ENCODE assay signal across 13 cellular contexts in genomic region chr7:92184294-92184693, GRCh38. TPM values are rescaled to one million over a fixed set of nuclear protein-coding genes. Genes with fewer than 3 reads are reported as not detected.
"Had no signal": no experiment of that assay in that cellular context is flagged by ENCODE, and none has a peak within 500 bp of the region (broad histone marks: within the 10 kb centered on the region; RNA-seq: fewer than 3 reads in every experiment).

No MANE protein-coding gene starts in this region.

RNA-seq across cellular contexts. Expression of gene LRRD1, which starts 5.4 kb away (rescaled TPM):
- total RNA-seq: activated naive CD4-positive, alpha-beta T cell treated with anti-CD3 and anti-CD28 coated beads for 36 hours; activated naive CD4-positive, alpha-beta T cell treated with anti-CD3 and anti-CD28 coated beads, Interleukin-2, amount 50 U/mL, for 72 hours; activated naive CD8-positive, alpha-beta T cell treated with anti-CD3 and anti-CD28 coated beads for 36 hours; activated naive CD8-positive, alpha-beta T cell treated with anti-CD3 and anti-CD28 coated beads, Interleukin-2, amount 10 ng/mL, durations not matched to agents 7 days and 5 days; activated T-cell treated with anti-CD3 and anti-CD28 coated beads, Interleukin-2, amount 50 U/mL, for 4 hours; activated T-cell treated with anti-CD3 and anti-CD28 coated beads, Interleukin-2, amount 50 U/mL, for 72 hours; activated T-helper 1 cell treated with anti-CD3 and anti-CD28 coated beads, Interleukin-12 subunit alpha, Interleukin-12 subunit beta, Interleukin-2, Interleukin-4 antibody, amounts not matched to agents 30 ng/mL and 10 ng/mL and 1 ng/mL, durations not matched to agents 14 hours and 24 hours and 36 hours; ascending aorta; body of pancreas; bronchial epithelial cell had no signal
- polyA plus RNA-seq: adipose tissue, aorta, cardiac muscle cell had no signal
